18 cellular contexts compared by ENCODE assay signal in genomic region chr12:95393191-95393790, GRCh38.
"Had no signal": no experiment of that assay in that cellular context is flagged by ENCODE, and none has a peak within 500 bp of the region (broad histone marks: within the 10 kb centered on the region; RNA-seq: fewer than 3 reads in every experiment).

No MANE protein-coding gene starts in this region.

- H3K4me1 ChIP-seq: body of pancreas, right atrium auricular region, upper lobe of left lung had no signal

- H3K9me3 ChIP-seq: body of pancreas, neutrophil, ovary, psoas muscle, thoracic aorta had no signal

- H3K27ac ChIP-seq: body of pancreas, cardiac muscle cell, epithelial cell of prostate, neutrophil, ovary, psoas muscle, right atrium auricular region, thoracic aorta, upper lobe of left lung had no signal

- H3K27me3 ChIP-seq: body of pancreas, cardiac muscle cell, ovary, right atrium auricular region, upper lobe of left lung had no signal

- H3K36me3 ChIP-seq: cardiac muscle cell, neutrophil, ovary, right atrium auricular region, thoracic aorta, upper lobe of left lung had no signal

- H3K4me3 ChIP-seq: body of pancreas, cardiac muscle cell, ovary, psoas muscle, right atrium auricular region, thoracic aorta, upper lobe of left lung had no signal

- DNase-seq: activated CD4-positive, alpha-beta T cell treated with anti-CD3 and anti-CD28 coated beads for 1 hour; activated CD4-positive, alpha-beta T cell treated with anti-CD3 and anti-CD28 coated beads, Interleukin-2, amount 50 U/mL, for 1 hour; activated CD8-positive, alpha-beta T cell treated with anti-CD3 and anti-CD28 coated beads, Interleukin-2, amount 10 ng/mL, durations not matched to agents 7 days and 5 days; activated gamma-delta T cell treated with Interleukin-2 at 50 U/mL for 16 hours; anterior cingulate cortex; body of pancreas; cortex of kidney; left ventricle myocardium superior; ovary; psoas muscle; stimulated activated CD4-positive, alpha-beta T cell treated with anti-CD3 and anti-CD28 coated beads, Interleukin-4, amount 100 ng/mL, for 24 hours; stimulated activated naive CD4-positive, alpha-beta T cell treated with Interleukin-2 at 50 U/mL for 16 hours; upper lobe of left lung had no signal
